ENCODE assay signal across 1 cellular context in the genomic region with DNA sequence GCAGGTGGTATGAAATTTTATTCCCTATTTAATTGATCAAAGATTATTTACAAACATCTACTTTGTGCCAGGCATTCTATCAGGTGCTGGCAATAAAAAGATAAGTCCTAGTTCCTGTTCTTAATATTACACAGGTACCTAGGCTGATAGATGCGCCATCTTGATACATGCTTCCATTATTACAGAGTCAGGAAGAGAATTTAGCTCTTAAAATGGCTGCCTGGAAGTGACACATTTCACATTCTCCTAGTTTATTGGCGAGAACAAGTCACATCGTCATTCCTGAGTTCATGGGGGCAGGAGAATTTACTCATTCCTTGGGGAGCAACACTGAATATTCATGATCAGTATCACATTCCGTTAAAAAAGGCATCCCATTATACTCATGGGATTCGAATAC.
TF ChIP-seq lines count a peak whose summit lies in the region.

No MANE protein-coding gene starts in this region.

TF ChIP-seq in H1, 55 proteins besides CTCF, POLR2A, EP300 and RAD21:
- TF ChIP-seq RBBP5 (IDR thresholded peaks at IDR 0.05; ENCODE audit: borderline replicate concordance, low read depth, low read length) (no peak), YY1 (IDR thresholded peaks at IDR 0.05; ENCODE audit: low read depth, low read length) (peak; percentile 71; the same call in 1 of the 2 replicates), FOSL1 (IDR thresholded peaks at IDR 0.05; ENCODE audit: insufficient read depth, low read depth, low read length) (no peak), BRCA1 (IDR thresholded peaks at IDR 0.05; ENCODE audit: low read depth, low read length) (no peak)
TF ChIP-seq in H1: peak in this region for 1.
